1 cellular context compared by ENCODE assay signal in genomic region chrX:111823068-111823467, GRCh38.
TF ChIP-seq lines count a peak whose summit lies in the region.

No MANE protein-coding gene starts in this region.

TF ChIP-seq in H1, 55 proteins besides CTCF, POLR2A, EP300 and RAD21 (continued from another document):
- TF ChIP-seq, protein P1, sequence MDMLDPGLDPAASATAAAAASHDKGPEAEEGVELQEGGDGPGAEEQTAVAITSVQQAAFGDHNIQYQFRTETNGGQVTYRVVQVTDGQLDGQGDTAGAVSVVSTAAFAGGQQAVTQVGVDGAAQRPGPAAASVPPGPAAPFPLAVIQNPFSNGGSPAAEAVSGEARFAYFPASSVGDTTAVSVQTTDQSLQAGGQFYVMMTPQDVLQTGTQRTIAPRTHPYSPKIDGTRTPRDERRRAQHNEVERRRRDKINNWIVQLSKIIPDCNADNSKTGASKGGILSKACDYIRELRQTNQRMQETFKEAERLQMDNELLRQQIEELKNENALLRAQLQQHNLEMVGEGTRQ (IDR thresholded peaks at IDR 0.05; ENCODE audit: low read length) = no peak
- TF ChIP-seq HDAC6 (IDR thresholded peaks at IDR 0.05; ENCODE audit: low read depth, low read length) (no peak), SAP30 (IDR thresholded peaks at IDR 0.05; ENCODE audit: insufficient read depth, insufficient replicate concordance, low read length) (no peak)
